28 cellular contexts compared by ENCODE assay signal in the genomic region with DNA sequence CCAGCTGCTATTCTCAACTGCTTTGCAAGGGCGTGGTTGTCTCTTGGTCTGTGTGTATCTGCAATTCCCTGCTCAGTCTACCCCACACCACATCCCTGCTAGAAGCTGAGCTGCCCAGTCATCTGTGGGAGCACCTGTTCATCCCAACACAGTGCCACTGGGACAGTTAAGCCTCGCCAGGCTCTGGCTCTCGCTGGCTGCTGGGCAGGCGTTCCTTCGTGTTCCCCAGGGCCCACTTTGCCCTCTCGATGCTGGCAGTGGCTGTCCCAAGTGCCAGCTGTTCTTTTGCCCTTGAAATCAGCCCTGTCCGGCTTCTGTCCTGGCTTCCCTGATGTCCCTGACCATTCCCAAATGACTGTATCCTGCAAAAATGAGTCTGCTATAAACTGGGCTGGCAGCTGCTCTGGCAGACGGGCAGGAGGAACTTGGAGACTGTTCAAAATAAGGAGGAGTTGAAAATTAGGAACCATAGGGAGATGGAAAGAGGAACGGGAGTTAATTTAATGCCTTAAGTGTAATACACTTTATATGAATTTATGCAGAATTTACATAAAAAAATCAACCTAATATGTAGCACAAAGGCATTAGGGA.
DNase-seq lines count a peak whose midpoint lies in the region; ATAC-seq and TF ChIP-seq lines count a peak whose summit lies in the region.
"Had no signal": no experiment of that assay in that cellular context is flagged by ENCODE, and none has a peak within 500 bp of the region (broad histone marks: within the 10 kb centered on the region; RNA-seq: fewer than 3 reads in every experiment).

No MANE protein-coding gene starts in this region.

- H3K9me3 ChIP-seq in upper lobe of right lung (no peaks in the 10 kb centered on the region), right cardiac atrium (ENCODE audit: control insufficient read depth, low read length) (no peaks in the 10 kb centered on the region)
- H3K9me3 ChIP-seq: pancreas, stomach, thyroid gland had no signal

- intact Hi-C loops in upper lobe of right lung (cut with DNase I) (no loop called here), right cardiac atrium (cut with DNase I) (no loop called here)

- peak overlapping the region; percentile 1 for H3K27ac Mint-ChIP-seq in glutamatergic neuron (ENCODE audit: unreplicated experiment)
- H3K27ac Mint-ChIP-seq: activated naive CD4-positive, alpha-beta T cell treated with anti-CD3 and anti-CD28 coated beads, Interleukin-2, amount 50 U/mL, for 24 hours; activated T-helper 17 cell treated with anti-CD3 and anti-CD28 coated beads, Interleukin-2, amount 50 U/mL, for 72 hours had no signal

- no peak for TF ChIP-seq CTCF in glutamatergic neuron (IDR thresholded peaks at IDR 0.05; ENCODE audit: partially characterized antibody, unreplicated experiment)
- TF ChIP-seq CTCF in upper lobe of right lung (IDR thresholded peaks at IDR 0.05) = no peak

- H3K27me3 Mint-ChIP-seq in glutamatergic neuron (ENCODE audit: unreplicated experiment) = no peaks in the 10 kb centered on the region

- H3K4me3 Mint-ChIP-seq in glutamatergic neuron (ENCODE audit: unreplicated experiment) = no peak overlapping the region
- H3K4me3 Mint-ChIP-seq: activated naive CD4-positive, alpha-beta T cell treated with anti-CD3 and anti-CD28 coated beads, Interleukin-2, amount 50 U/mL, for 24 hours; activated T-helper 17 cell treated with anti-CD3 and anti-CD28 coated beads, Interleukin-2, amount 50 U/mL, for 72 hours had no signal

- no peaks in the 10 kb centered on the region for H3K4me1 ChIP-seq in upper lobe of right lung
- no peaks in the 10 kb centered on the region for H3K4me1 ChIP-seq in right cardiac atrium (ENCODE audit: control insufficient read depth, insufficient read depth, low read length)
- H3K4me1 ChIP-seq: HAP-1, pancreas, right atrium auricular region, stomach, thyroid gland had no signal

- H3K4me3 ChIP-seq in upper lobe of right lung (no peak overlapping the region), right cardiac atrium (ENCODE audit: low read length) (no peak overlapping the region)
- H3K4me3 ChIP-seq: BLaER1, HAP-1, pancreas, right atrium auricular region, stomach, thyroid gland had no signal

- H3K9me3 Mint-ChIP-seq in glutamatergic neuron (ENCODE audit: unreplicated experiment) = peaks cover 2% of the 10 kb centered on the region
- H3K9me3 Mint-ChIP-seq: activated naive CD4-positive, alpha-beta T cell treated with anti-CD3 and anti-CD28 coated beads, Interleukin-2, amount 50 U/mL, for 24 hours; activated T-helper 17 cell treated with anti-CD3 and anti-CD28 coated beads, Interleukin-2, amount 50 U/mL, for 72 hours had no signal

- 66% methylated on average over 9 of the region's 9 CpGs for WGBS in right cardiac atrium

- no peaks in the 10 kb centered on the region for H3K36me3 ChIP-seq in upper lobe of right lung
- H3K36me3 ChIP-seq: BLaER1, HAP-1, pancreas, right atrium auricular region, stomach, thyroid gland, WERI-Rb-1 had no signal

- ATAC-seq in upper lobe of right lung = peak; percentile 10
- ATAC-seq in HG02759 (IDR thresholded peaks at IDR 0.05; ENCODE audit: unreplicated experiment) = no peak
- ATAC-seq in right cardiac atrium = no peak
- ATAC-seq: activated T-helper 17 cell treated with anti-CD3 and anti-CD28 coated beads, Interleukin-2, amount 50 U/mL, for 72 hours; left colon; pancreas had no signal

- peak; percentile 79 for DNase-seq in NCI-H1694 (lab: John Stamatoyannopoulos, UW)
- peak; percentile 71 for DNase-seq in NCI-H526 treated with DMSO at 0.1 percent for 48 hours (lab: John Stamatoyannopoulos, UW)
- DNase-seq in glutamatergic neuron = peak; percentile 31
- no peak for DNase-seq in upper lobe of right lung
- no peak for DNase-seq in NCI-H1436 treated with DMSO at 0.1 percent for 48 hours (lab: John Stamatoyannopoulos, UW)
- DNase-seq in right cardiac atrium = no peak
- DNase-seq: activated CD4-positive, alpha-beta T cell treated with anti-CD3 and anti-CD28 coated beads for 48 hours; amygdala; DMS53; effector memory CD4-positive, alpha-beta T cell; left colon; mammary epithelial cell; NCI-H1417 treated with DMSO at 0.1 percent for 48 hours; NCI-H2107; NCI-H510A treated with DMSO at 0.1 percent for 48 hours; pancreas; stimulated activated CD4-positive, alpha-beta T cell treated with anti-CD3 and anti-CD28 coated beads, Interleukin-4, amount 100 ng/mL, for 1 hour; stomach; T1000; thyroid gland; WERI-Rb-1 had no signal

- peaks cover 2% of the 10 kb centered on the region for H3K4me1 Mint-ChIP-seq in glutamatergic neuron (ENCODE audit: low read depth, unreplicated experiment)
- H3K4me1 Mint-ChIP-seq: activated naive CD4-positive, alpha-beta T cell treated with anti-CD3 and anti-CD28 coated beads, Interleukin-2, amount 50 U/mL, for 24 hours; activated T-helper 17 cell treated with anti-CD3 and anti-CD28 coated beads, Interleukin-2, amount 50 U/mL, for 72 hours had no signal

- H3K27ac ChIP-seq in upper lobe of right lung (no peak overlapping the region), right cardiac atrium (ENCODE audit: low read length) (no peak overlapping the region)
- H3K27ac ChIP-seq: BLaER1, epithelial cell of prostate, pancreas, right atrium auricular region, stomach, thyroid gland, WERI-Rb-1 had no signal

- H3K27me3 ChIP-seq in upper lobe of right lung (no peaks in the 10 kb centered on the region), right cardiac atrium (ENCODE audit: control insufficient read depth, insufficient read depth) (no peaks in the 10 kb centered on the region)
- H3K27me3 ChIP-seq: BLaER1, pancreas, right atrium auricular region, thyroid gland had no signal

- H3K36me3 Mint-ChIP-seq in glutamatergic neuron (ENCODE audit: unreplicated experiment) = no peaks in the 10 kb centered on the region
- H3K36me3 Mint-ChIP-seq: activated naive CD4-positive, alpha-beta T cell treated with anti-CD3 and anti-CD28 coated beads, Interleukin-2, amount 50 U/mL, for 24 hours had no signal

Comparison
In these comparisons a context has a peak if more than half of its experiments do, and no peak if none do; other contexts are left out.
1. DNase-seq: peak in NCI-H1694 (single experiment), NCI-H526 treated with DMSO at 0.1 percent for 48 hours (single experiment) and glutamatergic neuron (single experiment); none in upper lobe of right lung (single experiment), NCI-H1436 treated with DMSO at 0.1 percent for 48 hours (single experiment) and right cardiac atrium (0 of 3).